Comparison of ENCODE assay signal across 10 cellular contexts in genomic region chr17:28042721-28043291, GRCh38. TPM values are rescaled to one million over a fixed set of nuclear protein-coding genes. Genes with fewer than 3 reads are reported as not detected.
A peak's percentile ranks its signal among the peaks of the same experiment; 100 is the strongest.
DNase-seq lines count a peak whose midpoint lies in the region; ATAC-seq, FAIRE-seq and TF ChIP-seq lines count a peak whose summit lies in the region.
"Had no signal": no experiment of that assay in that cellular context is flagged by ENCODE, and none has a peak within 500 bp of the region (broad histone marks: within the 10 kb centered on the region; RNA-seq: fewer than 3 reads in every experiment).

No MANE protein-coding gene starts in this region.

- H3K23ac ChIP-seq in H1 (ENCODE audit: insufficient read length), result no peak overlapping the region

- peaks cover 2% of the 10 kb centered on the region; the same call in 1 of the 2 replicates for H3K79me1 ChIP-seq in H1 (ENCODE audit: low read depth, low read length)

- no peak overlapping the region for H3K27ac ChIP-seq in H1 (ENCODE audit: low read depth, low read length)
- no peak overlapping the region for H3K27ac ChIP-seq in neutrophil

- no peak overlapping the region for H2AK5ac ChIP-seq in H1 (ENCODE audit: low read depth, low read length)

- no peak overlapping the region for H3K4ac ChIP-seq in H1 (replicated peaks; ENCODE audit: insufficient read length, low read depth, low read length)

- TF ChIP-seq RAD21 in H1 (IDR thresholded peaks at IDR 0.05 in 1 of 2, conservative IDR thresholded peaks at IDR 0.05 in 1 of 2; ENCODE audit: low read depth in 2 of 2, low read length in 2 of 2), result no peak

- H3K4me1 ChIP-seq in NT2/D1 (ENCODE audit: insufficient read depth, insufficient read length), result no peaks in the 10 kb centered on the region
- H3K4me1 ChIP-seq in H1 (replicated peaks in 1 of 4; ENCODE audit: control insufficient read depth in 3 of 4, insufficient read depth in 4 of 4, low read length in 3 of 4), result peaks cover 0 to 13% (median 7%) of the 10 kb centered on the region in 4 experiments; a peak in 5 of 7 replicates
- H3K4me1 ChIP-seq in neutrophil (ENCODE audit: control insufficient read depth in 1 of 2, insufficient read depth in 1 of 2, low read depth in 1 of 2, low read length in 1 of 2), result peaks cover 30 to 38% of the 10 kb centered on the region in 2 experiments

- peak overlapping the region; percentile 42 for H3K9ac ChIP-seq in NT2/D1 (ENCODE audit: insufficient read length, low read depth)
- no peak overlapping the region; a peak in 1 of 7 replicates for H3K9ac ChIP-seq in H1 (replicated peaks in 1 of 4; ENCODE audit: extremely low read depth in 1 of 4, low read depth in 3 of 4, low read length in 3 of 4)

- H4K8ac ChIP-seq in H1 (ENCODE audit: extremely low read depth, insufficient read depth, low read length), result no peak overlapping the region; the same call in 1 of the 2 replicates

- H4K91ac ChIP-seq in H1 (replicated peaks; ENCODE audit: insufficient read length, low read length), result no peak overlapping the region

- H3K27me3 ChIP-seq in NT2/D1 (ENCODE audit: insufficient read depth, insufficient read length), result no peaks in the 10 kb centered on the region
- H3K27me3 ChIP-seq in H1 (replicated peaks in 1 of 4; ENCODE audit: control insufficient read depth in 3 of 4, extremely low read depth in 1 of 4, insufficient read depth in 3 of 4, low read length in 3 of 4), result no peaks in the 10 kb centered on the region
- H3K27me3 ChIP-seq in neutrophil, result peaks cover 11% of the 10 kb centered on the region

- peaks cover 5 to 7% of the 10 kb centered on the region in 2 experiments for H4K20me1 ChIP-seq in H1 (replicated peaks in 1 of 2; ENCODE audit: control insufficient read depth in 1 of 2, insufficient read depth in 2 of 2, low read length in 2 of 2)

- no peak overlapping the region for H4K5ac ChIP-seq in H1 (ENCODE audit: insufficient read length, low read depth, low read length)

- H2BK12ac ChIP-seq in H1 (ENCODE audit: low read depth, low read length), result no peak overlapping the region

- DNase-seq in D341Med (ENCODE audit: low spot score), result peak; percentile 62
- DNase-seq in NT2/D1 (ENCODE audit: low read depth, low spot score), result no peak
- no peak for DNase-seq in H1 (ENCODE audit: low read depth in 1 of 2, low spot score in 2 of 2)
- DNase-seq in GM12891 (ENCODE audit: insufficient read length, low spot score), result no peak
- DNase-seq in DMS153 treated with DMSO at 0.1 percent for 48 hours (lab: John Stamatoyannopoulos, UW; ENCODE audit: unreplicated experiment), result no peak
- no peak for DNase-seq in inferior parietal cortex (ENCODE audit: extremely low spot score)
- DNase-seq: Kasumi-1; stimulated activated CD4-positive, alpha-beta T cell treated with anti-CD3 and anti-CD28 coated beads, Interleukin-4, amount 100 ng/mL, for 4 hours had no signal

- no peak overlapping the region for H3K18ac ChIP-seq in H1 (ENCODE audit: extremely low read depth, low read length)

- H2BK15ac ChIP-seq in H1 (ENCODE audit: low read length), result no peak overlapping the region

- TF ChIP-seq EP300 in H1 (IDR thresholded peaks at IDR 0.05; ENCODE audit: borderline replicate concordance in 1 of 2, low read depth in 2 of 2, low read length in 2 of 2), result no peak

- no peak for FAIRE-seq in H1 (lab: Jason Lieb, UNC)
- FAIRE-seq in GM12891 (lab: Jason Lieb, UNC), result no peak

- H3K14ac ChIP-seq in H1 (ENCODE audit: insufficient read length), result no peak overlapping the region

- peaks cover 19% of the 10 kb centered on the region for H3K36me3 ChIP-seq in NT2/D1 (ENCODE audit: insufficient read depth, insufficient read length, low read length)
- peaks cover 0 to 15% (median 0%) of the 10 kb centered on the region in 4 experiments; a peak in 1 of 8 replicates for H3K36me3 ChIP-seq in H1 (ENCODE audit: control insufficient read depth in 2 of 4, insufficient read depth in 4 of 4, low read length in 3 of 4)
- no peaks in the 10 kb centered on the region for H3K36me3 ChIP-seq in neutrophil

- CTCF ChIA-PET in H1 (lab: Charles Lee; ENCODE audit: partially characterized antibody), result interaction anchor here (0.7 to 1.0 kb wide), 2 partner anchors 12 to 209 kb away, joined by 3 read pairs; no protein-coding TSS in a partner anchor

- peaks cover 7% of the 10 kb centered on the region; the same call in 1 of the 2 replicates for H3K23me2 ChIP-seq in H1 (ENCODE audit: low read depth, low read length)

- H2AFZ ChIP-seq in H1 (ENCODE audit: low read length), result no peak overlapping the region

- H3K79me2 ChIP-seq in H1 (ENCODE audit: control insufficient read depth in 1 of 2, insufficient read depth in 2 of 2, low read length in 2 of 2), result peaks cover 17 to 58% of the 10 kb centered on the region in 2 experiments

- 95% methylated on average over 16 of the region's 16 CpGs; no CpG with 5 or more reads in 1 of the 2 experiments for WGBS in H1 (ENCODE audit: extremely low coverage in 1 of 2, insufficient coverage in 1 of 2, insufficient read length in 1 of 2, insufficient replicate concordance in 2 of 2, low coverage in 1 of 2, low lambda C conversion rate in 2 of 2, missing lambda C conversion rate in 1 of 2), 2 experiments

- H3K9me3 ChIP-seq in NT2/D1 (ENCODE audit: insufficient read depth, low read length), result no peaks in the 10 kb centered on the region
- no peaks in the 10 kb centered on the region for H3K9me3 ChIP-seq in H1 (ENCODE audit: insufficient read depth in 2 of 2, low read depth in 1 of 2, low read length in 1 of 2)
- H3K9me3 ChIP-seq in neutrophil, result no peaks in the 10 kb centered on the region

- TF ChIP-seq POLR2A in H1 (IDR thresholded peaks at IDR 0.05; ENCODE audit: control extremely low read depth in 1 of 2, low read depth in 2 of 2, low read length in 2 of 2) (no peak), GM12891 (IDR thresholded peaks at IDR 0.05; ENCODE audit: low read depth, low read length) (no peak)

- no peak overlapping the region for H2BK120ac ChIP-seq in H1 (replicated peaks; ENCODE audit: low read depth, low read length)

- H3K4me2 ChIP-seq in H1 (ENCODE audit: insufficient read depth in 1 of 2, low read depth in 2 of 2, low read length in 2 of 2), result peak overlapping the region; percentile 64 to 88

- POLR2A ChIA-PET in H1 (lab: Charles Lee; ENCODE audit: partially characterized antibody), result interaction anchor here (0.7 to 1.6 kb wide), 4 partner anchors 9 to 185 kb away, joined by 3 to 5 read pairs (median 3); no protein-coding TSS in a partner anchor

- no peak for TF ChIP-seq CTCF in H1 (IDR thresholded peaks at IDR 0.05; ENCODE audit: control extremely low read depth in 1 of 3, insufficient read depth in 1 of 3, low read depth in 1 of 3, low read length in 3 of 3)
- no peak for TF ChIP-seq CTCF in neutrophil (IDR thresholded peaks at IDR 0.05)

- H3K4me3 ChIP-seq in NT2/D1 (ENCODE audit: insufficient read length, low read depth) (peak overlapping the region; percentile 55), H1 (ENCODE audit: extremely low read depth in 1 of 4, insufficient read depth in 2 of 4, low read depth in 3 of 4, low read length in 4 of 4) (peak overlapping the region; percentile 75 to 85 (median 77); a peak in 6 of 8 replicates), neutrophil (ENCODE audit: low read depth in 1 of 2, low read length in 1 of 2) (peak overlapping the region; percentile 74 to 93)

- no peak overlapping the region for H3K56ac ChIP-seq in H1 (replicated peaks; ENCODE audit: insufficient read length, low read depth, low read length)

- H2BK20ac ChIP-seq in H1 (ENCODE audit: low read length), result no peak overlapping the region

- no peak overlapping the region for H2BK5ac ChIP-seq in H1 (ENCODE audit: low read depth, low read length)

- no peak for ATAC-seq in HG03175 (IDR thresholded peaks at IDR 0.05; ENCODE audit: unreplicated experiment)

TF ChIP-seq in H1, 55 proteins besides CTCF, POLR2A, EP300 and RAD21:
- TF ChIP-seq GTF2F1 (IDR thresholded peaks at IDR 0.05; ENCODE audit: borderline replicate concordance, low read depth, low read length) (no peak), RNF2 (IDR thresholded peaks at IDR 0.05; ENCODE audit: borderline replicate concordance, low read depth, low read length, missing control alignments, poor library complexity, severe bottlenecking) (no peak), CEBPB (IDR thresholded peaks at IDR 0.05; ENCODE audit: low read depth, low read length) (no peak), JUND (IDR thresholded peaks at IDR 0.05; ENCODE audit: low read length) (no peak), SIN3A (conservative IDR thresholded peaks at IDR 0.05 in 1 of 2, IDR thresholded peaks at IDR 0.05 in 1 of 2; ENCODE audit: low read depth in 1 of 2, low read length in 2 of 2) (no peak)

TF ChIP-seq in GM12891, 5 proteins besides CTCF, POLR2A, EP300 and RAD21:
- no peak for TF ChIP-seq POLR2AphosphoS5 (IDR thresholded peaks at IDR 0.05; ENCODE audit: low read depth, low read length)
- TF ChIP-seq TAF1 (IDR thresholded peaks at IDR 0.05; ENCODE audit: low read depth, low read length), result no peak
- no peak for TF ChIP-seq PAX5 (IDR thresholded peaks at IDR 0.05; ENCODE audit: insufficient read depth, low read length, severe bottlenecking)
- no peak for TF ChIP-seq SPI1 (IDR thresholded peaks at IDR 0.05; ENCODE audit: low read depth, low read length)

RNA-seq across cellular contexts. Expression of gene NLK, which starts 0.3 kb away (rescaled TPM):
- 47.0 and 49.9 TPM in 2 replicates for total RNA-seq in H1 (2021; fragmentation: NEBNext Ultra II Directional; extraction: Animal tissue kit (Norgen Biotek cat#: 25700))
- polyA plus RNA-seq in H1 (2011; rRNA removed), result 30.5 and 30.8 TPM in 2 replicates
- 30.2 TPM for polyA plus RNA-seq in H1 (2011; cell fraction: cytosol; rRNA removed)
- 97.7 TPM for polyA plus RNA-seq in H1 (2011; cell fraction: nucleus; rRNA removed)
- polyA plus RNA-seq in H1 (2012, experiment 1 of 2), result 23.6 to 37.1 TPM (median 26.1 TPM) in 4 replicates
- 6.1 TPM for polyA plus RNA-seq in H1 (2012, experiment 2 of 2)
- 43.2 TPM for polyA plus RNA-seq in H1 (2013, experiment 1 of 2)
- polyA plus RNA-seq in H1 (2013, experiment 2 of 2), result 39.6 TPM
- polyA minus RNA-seq in H1 (2011; rRNA and poly(A)+ RNA removed), result 116 and 123 TPM in 2 replicates
- polyA minus RNA-seq in H1 (2011; cell fraction: cytosol; rRNA and poly(A)+ RNA removed), result 41.7 TPM
- 173 TPM for polyA minus RNA-seq in H1 (2011; cell fraction: nucleus; rRNA and poly(A)+ RNA removed)
- polyA plus RNA-seq in GM12891 (2012; ENCODE audit: low read depth, missing spikeins), result 8.0 TPM
